Comparison of ENCODE assay signal across 7 cellular contexts in genomic region chr5:74995931-74996330, GRCh38.
"Had no signal": no experiment of that assay in that cellular context is flagged by ENCODE, and none has a peak within 500 bp of the region (broad histone marks: within the 10 kb centered on the region; RNA-seq: fewer than 3 reads in every experiment).

No MANE protein-coding gene starts in this region.

- H3K4me2 ChIP-seq: GM23338, KMS-11 had no signal

- H3K4me3 ChIP-seq: GM23338 had no signal

- ATAC-seq: GM23338, HepG2 had no signal

- H3K9ac ChIP-seq: KMS-11 had no signal

- DNase-seq: H9, HCEC 1CT, KBM-7 had no signal

- H3K27ac ChIP-seq: HL-60, KMS-11 had no signal
